19 cellular contexts compared by ENCODE assay signal in the genomic region with DNA sequence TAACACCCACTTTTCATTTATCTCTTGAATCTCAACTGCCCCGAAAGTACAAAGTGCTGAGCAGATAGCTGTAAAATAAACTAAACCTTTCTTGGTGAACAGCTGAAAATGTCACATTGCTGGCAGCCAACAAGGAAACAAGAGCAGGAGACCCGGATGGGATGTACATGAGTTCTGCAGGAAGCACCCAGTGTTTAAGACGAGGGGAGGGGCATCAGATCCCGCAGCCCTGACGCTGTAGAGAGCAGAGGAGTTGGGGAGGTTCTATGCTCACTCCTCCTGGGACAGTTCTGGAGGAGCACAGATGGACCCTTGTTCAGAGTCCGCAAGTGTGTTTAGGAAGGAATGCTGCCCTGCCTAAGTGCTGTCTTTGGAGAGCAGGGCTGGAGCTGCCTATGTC. TPM values are rescaled to one million over a fixed set of nuclear protein-coding genes. Genes with fewer than 3 reads are reported as not detected.
DNase-seq lines count a peak whose midpoint lies in the region; ATAC-seq and TF ChIP-seq lines count a peak whose summit lies in the region.
"Had no signal": no experiment of that assay in that cellular context is flagged by ENCODE, and none has a peak within 500 bp of the region (broad histone marks: within the 10 kb centered on the region; RNA-seq: fewer than 3 reads in every experiment).

No MANE protein-coding gene starts in this region.

- H3F3A ChIP-seq in neural progenitor cell (ENCODE audit: low read depth): no peaks in the 10 kb centered on the region

- H3K27me3 ChIP-seq in body of pancreas: no peaks in the 10 kb centered on the region
- H3K27me3 ChIP-seq in gastroesophageal sphincter: no peaks in the 10 kb centered on the region
- no peaks in the 10 kb centered on the region for H3K27me3 ChIP-seq in uterus
- H3K27me3 ChIP-seq in neural progenitor cell: no peaks in the 10 kb centered on the region

- H3K4me3 ChIP-seq in body of pancreas: no peak overlapping the region
- H3K4me3 ChIP-seq in gastroesophageal sphincter: no peak overlapping the region
- no peak overlapping the region for H3K4me3 ChIP-seq in uterus
- H3K4me3 ChIP-seq in neural progenitor cell: no peak overlapping the region
- H3K4me3 ChIP-seq: HAP-1 had no signal

- no peak overlapping the region for H3K4me2 ChIP-seq in neural progenitor cell

- H3K79me2 ChIP-seq in neural progenitor cell (ENCODE audit: low read depth): no peaks in the 10 kb centered on the region

- no peaks in the 10 kb centered on the region for H3K27me3 Mint-ChIP-seq in neural progenitor cell (ENCODE audit: insufficient read depth, low read depth)
- H3K27me3 Mint-ChIP-seq: B cell; CD4-positive, alpha-beta T cell had no signal

- no peak overlapping the region for H3K4me3 Mint-ChIP-seq in neural progenitor cell
- H3K4me3 Mint-ChIP-seq: B cell; CD4-positive, alpha-beta T cell had no signal

- H3K9ac ChIP-seq in neural progenitor cell: no peak overlapping the region

- H3K27ac ChIP-seq in body of pancreas (peak overlapping the region in 3 of 4 donors; percentile 34 to 68 (median 56)), gastroesophageal sphincter (peak overlapping the region in 3 of 4 donors; percentile 3 to 75 (median 66)), uterus (peak overlapping the region; percentile 68 to 73), neural progenitor cell (no peak overlapping the region)

- ATAC-seq in body of pancreas (peak; percentile 50), gastroesophageal sphincter (no peak), sciatic nerve (peak; percentile 61), SK-N-SH treated with all-trans-retinoic acid at 6 μM for 48 hours (no peak)

- intact Hi-C loops in body of pancreas (cut with DNase I) (loop anchor here (10.0 kb wide), 1 partner anchor 96 kb away; no protein-coding TSS in a partner anchor), sciatic nerve (cut with DNase I) (no loop called here), uterus (cut with DNase I; ENCODE audit: low total_unique reads) (no loop called here)

- no peaks in the 10 kb centered on the region for H4K20me1 ChIP-seq in neural progenitor cell (ENCODE audit: low read depth)

- no peaks in the 10 kb centered on the region for H3K9me3 Mint-ChIP-seq in neural progenitor cell
- H3K9me3 Mint-ChIP-seq: CD4-positive, alpha-beta T cell had no signal

- H3K36me3 Mint-ChIP-seq in neural progenitor cell: no peaks in the 10 kb centered on the region

- H3K36me3 ChIP-seq in body of pancreas (replicated peaks in 1 of 2; ENCODE audit: insufficient read depth in 1 of 2, low read depth in 2 of 2): no peaks in the 10 kb centered on the region
- H3K36me3 ChIP-seq in gastroesophageal sphincter: peaks cover 0 to 14% of the 10 kb centered on the region in 2 donors
- H3K36me3 ChIP-seq in uterus: no peaks in the 10 kb centered on the region
- no peaks in the 10 kb centered on the region for H3K36me3 ChIP-seq in neural progenitor cell

- 32 to 33% methylated on average over 6 of the region's 6 CpGs for WGBS in body of pancreas, 2 donors
- 9 to 21% methylated on average over 3 to 6 of the region's 6 CpGs for WGBS in gastroesophageal sphincter (ENCODE audit: low coverage in 1 of 2), 2 donors

- no peak for TF ChIP-seq CTCF in body of pancreas (IDR thresholded peaks at IDR 0.05)
- no peak for TF ChIP-seq CTCF in gastroesophageal sphincter (IDR thresholded peaks at IDR 0.05)
- no peak for TF ChIP-seq CTCF in uterus (IDR thresholded peaks at IDR 0.05)
- no peak for TF ChIP-seq CTCF in neural progenitor cell (IDR thresholded peaks at IDR 0.05)

- H3K4me1 ChIP-seq in body of pancreas (peaks cover 72% of the 10 kb centered on the region), gastroesophageal sphincter (peaks cover 5 to 46% (median 25%) of the 10 kb centered on the region in 3 donors), uterus (peaks cover 9 to 19% of the 10 kb centered on the region in 2 donors), neural progenitor cell (no peaks in the 10 kb centered on the region)
- H3K4me1 ChIP-seq: HAP-1 had no signal

- peak; percentile 35 to 72 (median 58) for DNase-seq in body of pancreas
- DNase-seq in sciatic nerve (ENCODE audit: low spot score): no peak
- no peak for DNase-seq in uterus
- no peak for DNase-seq in activated naive CD4-positive, alpha-beta T cell (lab: John Stamatoyannopoulos, UW)
- DNase-seq in neural progenitor cell (ENCODE audit: low spot score): no peak
- DNase-seq: Calu3; CD4-positive, alpha-beta T cell; IMR-90; Kasumi-1; NCI-H1105 treated with DMSO at 0.1 percent for 48 hours; NCI-H187; NCI-H345; NCI-H526 treated with DMSO at 0.1 percent for 48 hours had no signal

- no peak for TF ChIP-seq EP300 in gastroesophageal sphincter (IDR thresholded peaks at IDR 0.05)

- H3K9me3 ChIP-seq in body of pancreas (no peaks in the 10 kb centered on the region), gastroesophageal sphincter (no peaks in the 10 kb centered on the region), uterus (no peaks in the 10 kb centered on the region), neural progenitor cell (ENCODE audit: low read depth) (no peaks in the 10 kb centered on the region)
- H3K9me3 ChIP-seq: HAP-1 had no signal

- H2AFZ ChIP-seq in neural progenitor cell (replicated peaks): no peak overlapping the region

- peaks cover 9% of the 10 kb centered on the region for H3K4me1 Mint-ChIP-seq in neural progenitor cell
- H3K4me1 Mint-ChIP-seq: B cell had no signal

- H3K27ac Mint-ChIP-seq in neural progenitor cell: no peak overlapping the region
- H3K27ac Mint-ChIP-seq: B cell; CD4-positive, alpha-beta T cell had no signal

- TF ChIP-seq POLR2A in body of pancreas (IDR thresholded peaks at IDR 0.05): no peak
- no peak for TF ChIP-seq POLR2A in gastroesophageal sphincter (IDR thresholded peaks at IDR 0.05)
- TF ChIP-seq POLR2A in uterus (IDR thresholded peaks at IDR 0.05): no peak

TF ChIP-seq in SK-N-SH treated with all-trans-retinoic acid at 6 μM for 48 hours, 23 proteins besides CTCF, POLR2A, EP300 and RAD21:
- no peak for TF ChIP-seq ESRRG (CRISPR knock-in tag; IDR thresholded peaks at IDR 0.05)
- TF ChIP-seq ZNF8 (CRISPR knock-in tag; IDR thresholded peaks at IDR 0.05): no peak
- no peak for TF ChIP-seq BACH2 (CRISPR knock-in tag; IDR thresholded peaks at IDR 0.05; ENCODE audit: borderline replicate concordance)
- TF ChIP-seq ZFP30 (CRISPR knock-in tag; IDR thresholded peaks at IDR 0.05): no peak
- no peak for TF ChIP-seq ZNF70 (CRISPR knock-in tag; IDR thresholded peaks at IDR 0.05)
- no peak for TF ChIP-seq TOX (CRISPR knock-in tag; IDR thresholded peaks at IDR 0.05; ENCODE audit: borderline replicate concordance)
- TF ChIP-seq SNAI2 (CRISPR knock-in tag; IDR thresholded peaks at IDR 0.05): no peak
- TF ChIP-seq, protein P1, sequence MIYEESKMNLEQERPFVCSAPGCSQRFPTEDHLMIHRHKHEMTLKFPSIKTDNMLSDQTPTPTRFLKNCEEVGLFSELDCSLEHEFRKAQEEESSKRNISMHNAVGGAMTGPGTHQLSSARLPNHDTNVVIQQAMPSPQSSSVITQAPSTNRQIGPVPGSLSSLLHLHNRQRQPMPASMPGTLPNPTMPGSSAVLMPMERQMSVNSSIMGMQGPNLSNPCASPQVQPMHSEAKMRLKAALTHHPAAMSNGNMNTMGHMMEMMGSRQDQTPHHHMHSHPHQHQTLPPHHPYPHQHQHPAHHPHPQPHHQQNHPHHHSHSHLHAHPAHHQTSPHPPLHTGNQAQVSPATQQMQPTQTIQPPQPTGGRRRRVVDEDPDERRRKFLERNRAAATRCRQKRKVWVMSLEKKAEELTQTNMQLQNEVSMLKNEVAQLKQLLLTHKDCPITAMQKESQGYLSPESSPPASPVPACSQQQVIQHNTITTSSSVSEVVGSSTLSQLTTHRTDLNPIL (CRISPR knock-in tag; IDR thresholded peaks at IDR 0.05; ENCODE audit: low read depth): no peak
- no peak for TF ChIP-seq CSDC2 (CRISPR knock-in tag; IDR thresholded peaks at IDR 0.05)
- no peak for TF ChIP-seq ZC3H10 (CRISPR knock-in tag; IDR thresholded peaks at IDR 0.05)

RNA-seq across cellular contexts. Expression of a gene that starts 32.0 kb away (rescaled TPM):
- under 1 TPM; 0.52 to 0.66 TPM for total RNA-seq in body of pancreas
- under 1 TPM in 3 of 4 donors, not detected in 1; 0.08 to 0.37 (median 0.13) TPM for total RNA-seq in gastroesophageal sphincter
- not detected for total RNA-seq in sciatic nerve
- total RNA-seq in uterus: under 1 TPM in 1 of 4 donors, not detected in 3; 0.07 TPM
- total RNA-seq in neural progenitor cell (ENCODE audit: low replicate concordance): 0.46 TPM in 1 of 2 replicates, not detected in the other
- total RNA-seq: B cell; Calu3; CD4-positive, alpha-beta T cell; HT1080; IMR-90; SK-MEL-5 had no signal

Comparison
In these comparisons a context has a peak if more than half of its experiments do, and no peak if none do; other contexts are left out.
1. ATAC-seq: peak in body of pancreas (single experiment) and sciatic nerve (single experiment); none in gastroesophageal sphincter (single experiment) and SK-N-SH treated with all-trans-retinoic acid at 6 μM for 48 hours (single experiment).
2. DNase-seq: peak in body of pancreas (4 of 4); none in sciatic nerve (single experiment), uterus (0 of 2), activated naive CD4-positive, alpha-beta T cell (0 of 4) and neural progenitor cell (single experiment).